9 cellular contexts compared by ENCODE assay signal in genomic region chr6:33410711-33411631, GRCh38. TPM values are rescaled to one million over a fixed set of nuclear protein-coding genes. Genes with fewer than 3 reads are reported as not detected.
DNase-seq lines count a peak whose midpoint lies in the region; ATAC-seq, FAIRE-seq and TF ChIP-seq lines count a peak whose summit lies in the region.
"Had no signal": no experiment of that assay in that cellular context is flagged by ENCODE, and none has a peak within 500 bp of the region (broad histone marks: within the 10 kb centered on the region; RNA-seq: fewer than 3 reads in every experiment).

Gene PHF1 (plus strand): TSS chr6:33411014. CDS start chr6:33412264, 1,250 bp downstream.

- ATAC-seq in HG02840 (IDR thresholded peaks at IDR 0.05; ENCODE audit: low FRiP score, unreplicated experiment) = peak; percentile 43

- no peak for TF ChIP-seq POLR2A in GM12891 (IDR thresholded peaks at IDR 0.05; ENCODE audit: low read depth, low read length)

- DNase-seq in AG08395 (ENCODE audit: low spot score) = peak; percentile 92
- peak; percentile 75 for DNase-seq in GM12891 (ENCODE audit: insufficient read length, low spot score)
- DNase-seq in NCI-H2227 (lab: John Stamatoyannopoulos, UW; ENCODE audit: unreplicated experiment) = peak; percentile 85
- peak; percentile 76 for DNase-seq in activated gamma-delta T cell treated with Interleukin-2 at 50 U/mL for 16 hours
- DNase-seq in frontal cortex (ENCODE audit: low spot score in 2 of 2) = peak; percentile 86 to 88
- peak in 30 of 56 donors; percentile 56 to 87 (median 76) for DNase-seq in nucleus accumbens (lab: John Stamatoyannopoulos, UW)
- DNase-seq in islet precursor cell = no peak

- no peak for FAIRE-seq in GM12891 (lab: Jason Lieb, UNC)
- no peak for FAIRE-seq in frontal cortex (lab: Jason Lieb, UNC)
- FAIRE-seq: colon had no signal

TF ChIP-seq in GM12891, 5 proteins besides CTCF, POLR2A, EP300 and RAD21:
- TF ChIP-seq TAF1 (IDR thresholded peaks at IDR 0.05; ENCODE audit: low read depth, low read length) (no peak), PAX5 (IDR thresholded peaks at IDR 0.05; ENCODE audit: insufficient read depth, low read length, severe bottlenecking) (peak; percentile 2)

RNA-seq across cellular contexts. Expression of gene PHF1, which starts in this region (rescaled TPM):
- 23.5 TPM for polyA plus RNA-seq in GM12891 (2012; ENCODE audit: low read depth, missing spikeins)
- total RNA-seq in frontal cortex = 16.3 TPM
